ENCODE assay signal across 28 cellular contexts in genomic region chr12:55653031-55653430, GRCh38. TPM values are rescaled to one million over a fixed set of nuclear protein-coding genes. Genes with fewer than 3 reads are reported as not detected.
"Had no signal": no experiment of that assay in that cellular context is flagged by ENCODE, and none has a peak within 500 bp of the region (broad histone marks: within the 10 kb centered on the region; RNA-seq: fewer than 3 reads in every experiment).

No MANE protein-coding gene starts in this region.

- H3K27me3 Mint-ChIP-seq: activated B cell treated with CpG ODN at 0.5 μM for 24 hours had no signal

- H3K4me1 Mint-ChIP-seq: brain, mesothelial cell of epicardium had no signal

- H3K27ac Mint-ChIP-seq: activated B cell treated with CpG ODN at 0.5 μM for 24 hours; activated CD4-positive, alpha-beta T cell treated with anti-CD3 and anti-CD28 coated beads, Interleukin-2, amount 10 ng/mL, durations not matched to agents 24 days and 14 days; brain; mesothelial cell of epicardium; progenitor cell of endocrine pancreas had no signal

- ATAC-seq: esophagus mucosa had no signal

- DNase-seq: activated B cell treated with CpG ODN at 0.5 μM for 24 hours; activated CD4-positive, alpha-beta T cell treated with anti-CD3 and anti-CD28 coated beads, Interleukin-2, amount 10 ng/mL, durations not matched to agents 24 days and 14 days; activated gamma-delta T cell; activated T-cell treated with anti-CD3 and anti-CD28 coated beads for 4 hours; anterior cingulate cortex; caudate nucleus; dermis blood vessel endothelial cell; effector CD8-positive, alpha-beta T cell; foreskin melanocyte; kidney glomerular epithelial cell; left ventricle myocardium inferior; retina; sigmoid colon; T1000; tibial artery had no signal

- H3K9me3 Mint-ChIP-seq: naive thymus-derived CD8-positive, alpha-beta T cell had no signal

- H3K36me3 Mint-ChIP-seq: brain; mesothelial cell of epicardium; naive thymus-derived CD8-positive, alpha-beta T cell had no signal

- H3K4me3 Mint-ChIP-seq: activated B cell treated with CpG ODN at 0.5 μM for 24 hours; activated CD4-positive, alpha-beta T cell treated with anti-CD3 and anti-CD28 coated beads, Interleukin-2, amount 10 ng/mL, durations not matched to agents 24 days and 14 days; brain; mesothelial cell of epicardium; naive thymus-derived CD8-positive, alpha-beta T cell; stimulated activated naive CD8-positive, alpha-beta T cell treated with anti-CD3 and anti-CD28 coated beads, Interleukin-15, Interleukin-2, amounts not matched to agents 100 ng/mL and 50 ng/mL, for 24 hours had no signal

RNA-seq across cellular contexts. Expression of gene OR10P1, which starts 16.3 kb away (rescaled TPM):
- total RNA-seq: activated B cell treated with CpG ODN at 0.5 μM for 24 hours; activated CD4-positive, alpha-beta T cell treated with anti-CD3 and anti-CD28 coated beads, Interleukin-2, amount 10 ng/mL, durations not matched to agents 24 days and 14 days; dermis blood vessel endothelial cell; endothelial cell of umbilical vein; esophagus mucosa; left ventricle myocardium inferior; lung microvascular endothelial cell; mesothelial cell of epicardium; naive thymus-derived CD8-positive, alpha-beta T cell; osteocyte; progenitor cell of endocrine pancreas; sigmoid colon; SK-MEL-5; smooth muscle cell; T-helper 1 cell treated with Interleukin-12 subunit alpha and Interleukin-12 subunit beta and Interleukin-4 antibody, amounts not matched to agents 30 ng/mL and 1 ng/mL, for 36 hours; ureter had no signal
